Comparison of ENCODE assay signal across 8 cellular contexts in the genomic region with DNA sequence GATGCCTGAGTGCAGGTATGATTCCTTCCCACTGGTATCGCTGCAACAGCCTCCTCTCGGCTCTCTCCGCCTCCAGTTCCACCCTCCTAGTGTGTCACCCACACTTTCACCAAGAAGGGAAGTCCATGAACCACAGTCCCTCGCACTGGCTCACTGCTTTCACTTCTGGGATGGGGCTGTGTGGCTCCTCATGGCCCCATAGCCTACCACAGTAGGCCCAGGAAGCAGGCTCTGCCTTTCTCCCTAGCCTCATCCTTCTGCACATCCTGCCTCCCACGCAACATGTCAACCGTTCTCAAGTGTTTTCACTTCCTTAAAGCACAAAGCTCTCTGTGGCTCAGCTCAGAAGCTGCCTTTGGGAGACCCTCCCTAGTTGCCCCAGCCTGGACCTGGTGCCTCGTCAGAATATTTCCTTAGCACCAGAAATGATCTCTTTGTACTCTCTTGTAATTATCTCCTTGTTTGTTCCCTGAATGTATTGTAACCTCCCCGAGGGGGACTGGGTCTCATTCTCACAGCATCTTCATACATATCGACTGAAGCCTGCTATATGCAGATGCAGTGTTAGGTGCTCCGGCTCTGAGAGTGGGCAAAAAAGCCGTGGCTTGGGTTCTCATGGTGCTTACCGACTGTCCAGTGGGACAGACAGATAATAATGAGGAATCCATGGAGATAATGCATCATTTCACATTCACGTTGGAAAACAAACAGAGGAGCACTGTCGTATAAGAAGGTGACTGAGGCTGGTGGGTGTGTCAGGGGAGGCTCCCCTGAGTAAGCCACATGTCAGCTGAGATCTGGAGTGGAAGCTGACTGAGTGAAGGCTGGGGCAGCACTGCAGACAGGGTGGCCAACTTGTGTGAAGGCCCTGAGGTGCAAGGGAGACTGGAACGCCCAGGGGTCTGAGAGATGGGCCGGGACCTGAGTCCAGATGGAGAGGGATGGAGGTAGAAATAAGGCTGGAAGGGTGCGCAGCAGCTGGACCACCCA.
DNase-seq lines count a peak whose midpoint lies in the region; ATAC-seq and TF ChIP-seq lines count a peak whose summit lies in the region.

No MANE protein-coding gene starts in this region.

- H3K27me3 ChIP-seq in Peyer's patch (no peaks in the 10 kb centered on the region), mesenchymal stem cell (ENCODE audit: control insufficient read depth in 1 of 2, insufficient read depth in 1 of 2, low read length in 2 of 2) (peaks cover 37 to 40% of the 10 kb centered on the region in 2 experiments)
- no peaks in the 10 kb centered on the region for H3K27me3 ChIP-seq in naive thymus-derived CD4-positive, alpha-beta T cell (ENCODE audit: control insufficient read depth in 2 of 2, insufficient read depth in 2 of 2, low read length in 2 of 2)

- POLR2A ChIA-PET in naive thymus-derived CD4-positive, alpha-beta T cell (lab: Charles Lee), result no interaction called here

- TF ChIP-seq POLR2A in Peyer's patch (IDR thresholded peaks at IDR 0.05), result no peak

- H2AFZ ChIP-seq in mesenchymal stem cell (ENCODE audit: low read depth, low read length), result no peak overlapping the region

- H3K4me3 Mint-ChIP-seq in naive thymus-derived CD4-positive, alpha-beta T cell, result peak overlapping the region; percentile 0 to 69 (median 36)

- no peak overlapping the region for H2AK5ac ChIP-seq in mesenchymal stem cell (ENCODE audit: low read length, severe bottlenecking)

- H4K91ac ChIP-seq in mesenchymal stem cell (ENCODE audit: low read length), result no peak overlapping the region

- no peak overlapping the region for H3K4me3 ChIP-seq in Peyer's patch
- no peak overlapping the region for H3K4me3 ChIP-seq in naive thymus-derived CD4-positive, alpha-beta T cell (ENCODE audit: low read length)
- no peak overlapping the region for H3K4me3 ChIP-seq in mesenchymal stem cell (ENCODE audit: insufficient read depth in 1 of 2, low read depth in 1 of 2, low read length in 2 of 2)

- H3K36me3 ChIP-seq in Peyer's patch, result no peaks in the 10 kb centered on the region
- no peaks in the 10 kb centered on the region for H3K36me3 ChIP-seq in naive thymus-derived CD4-positive, alpha-beta T cell (ENCODE audit: control insufficient read depth in 2 of 3, insufficient read depth in 3 of 3, low read length in 3 of 3)
- H3K36me3 ChIP-seq in mesenchymal stem cell (ENCODE audit: control insufficient read depth in 1 of 2, insufficient read depth in 2 of 2, low read depth in 1 of 2, low read length in 2 of 2), result no peaks in the 10 kb centered on the region

- no peaks in the 10 kb centered on the region for H3K36me3 Mint-ChIP-seq in naive thymus-derived CD4-positive, alpha-beta T cell

- H3K4me1 ChIP-seq in Peyer's patch, result peaks cover 0 to 10% (median 5%) of the 10 kb centered on the region in 4 donors
- peaks cover 0 to 8% of the 10 kb centered on the region in 2 donors for H3K4me1 ChIP-seq in naive thymus-derived CD4-positive, alpha-beta T cell (ENCODE audit: control insufficient read depth in 2 of 2, insufficient read depth in 2 of 2, low read length in 2 of 2)
- peaks cover 4% of the 10 kb centered on the region for H3K4me1 ChIP-seq in mesenchymal stem cell (ENCODE audit: control insufficient read depth, insufficient read depth, low read depth, low read length)

- no peak overlapping the region for H3K9ac ChIP-seq in mesenchymal stem cell (ENCODE audit: low read length)

- H3K27ac ChIP-seq in Peyer's patch, result peak overlapping the region in 2 of 4 donors; percentile 56 to 77
- no peak overlapping the region for H3K27ac ChIP-seq in naive thymus-derived CD4-positive, alpha-beta T cell (ENCODE audit: low read depth, low read length)
- no peak overlapping the region for H3K27ac ChIP-seq in mesenchymal stem cell (ENCODE audit: low read length, poor library complexity, severe bottlenecking)

- H3K18ac ChIP-seq in mesenchymal stem cell (ENCODE audit: low read depth in 1 of 2, low read length in 2 of 2), result no peak overlapping the region

- DNase-seq in Peyer's patch (peak in 2 of 3 donors; percentile 72 to 76), NCI-H146 treated with DMSO at 0.1 percent for 48 hours (lab: John Stamatoyannopoulos, UW; ENCODE audit: unreplicated experiment) (no peak), OCI-M2 (lab: John Stamatoyannopoulos, UW; ENCODE audit: unreplicated experiment) (no peak), SK-N-DZ (ENCODE audit: low spot score) (no peak), mesenchymal stem cell (no peak)
- DNase-seq in naive thymus-derived CD4-positive, alpha-beta T cell, result peak in 4 of 9 donors; percentile 14 to 55 (median 22)

- H3K27ac Mint-ChIP-seq in naive thymus-derived CD4-positive, alpha-beta T cell, result peak overlapping the region; percentile 3 to 78 (median 35)

- H4K8ac ChIP-seq in mesenchymal stem cell (ENCODE audit: low read length), result no peak overlapping the region

- H3K4ac ChIP-seq in mesenchymal stem cell (ENCODE audit: low read depth in 1 of 2, low read length in 2 of 2), result no peak overlapping the region

- no peak overlapping the region for H3K14ac ChIP-seq in mesenchymal stem cell (ENCODE audit: low read length in 2 of 2)

- TF ChIP-seq CTCF in Peyer's patch (IDR thresholded peaks at IDR 0.05), result no peak

- no peak overlapping the region for H3K4me2 ChIP-seq in mesenchymal stem cell (ENCODE audit: low read length, poor library complexity, severe bottlenecking)

- peaks cover 0 to 10% (median 2%) of the 10 kb centered on the region in 5 donors for H3K27me3 Mint-ChIP-seq in naive thymus-derived CD4-positive, alpha-beta T cell

- no peak overlapping the region for H2BK15ac ChIP-seq in mesenchymal stem cell (ENCODE audit: low read depth, poor library complexity, severe bottlenecking)

- no peaks in the 10 kb centered on the region for H3K79me1 ChIP-seq in mesenchymal stem cell (replicated peaks; ENCODE audit: low read length, poor library complexity, severe bottlenecking)

- H3K4me1 Mint-ChIP-seq in naive thymus-derived CD4-positive, alpha-beta T cell, result peaks cover 23 to 34% (median 28%) of the 10 kb centered on the region in 7 donors

- no peaks in the 10 kb centered on the region for H3K9me3 Mint-ChIP-seq in naive thymus-derived CD4-positive, alpha-beta T cell

- H3K9me3 ChIP-seq in Peyer's patch (no peaks in the 10 kb centered on the region), mesenchymal stem cell (ENCODE audit: control insufficient read depth, low read length) (no peaks in the 10 kb centered on the region)
- H3K9me3 ChIP-seq in naive thymus-derived CD4-positive, alpha-beta T cell (ENCODE audit: control insufficient read depth in 2 of 3, low read length in 3 of 3), result no peaks in the 10 kb centered on the region

- no peak overlapping the region for H2BK120ac ChIP-seq in mesenchymal stem cell (ENCODE audit: low read depth, low read length)

- ATAC-seq in GM19025 (IDR thresholded peaks at IDR 0.05; ENCODE audit: low read depth, unreplicated experiment), result peak; percentile 50
- ATAC-seq in HG02840 (IDR thresholded peaks at IDR 0.05; ENCODE audit: low FRiP score, unreplicated experiment), result peak; percentile 61
- ATAC-seq in naive thymus-derived CD4-positive, alpha-beta T cell, result peak; percentile 35

- WGBS in mesenchymal stem cell, result 82% methylated on average over 17 of the region's 17 CpGs

- no peak overlapping the region for H3K23ac ChIP-seq in mesenchymal stem cell (ENCODE audit: low read length in 2 of 2)

- CTCF ChIA-PET in naive thymus-derived CD4-positive, alpha-beta T cell (lab: Charles Lee), result interaction anchor here (0.8 to 8.9 kb wide), 2 partner anchors 285 to 290 kb away, joined by 3 to 99 read pairs; no protein-coding TSS in a partner anchor

- intact Hi-C loops in naive thymus-derived CD4-positive, alpha-beta T cell (cut with micrococcal nuclease), result loop anchor here in 1 of 2 donors (5.0 kb wide), 1 partner anchor 273 kb away; no protein-coding TSS in a partner anchor

- no peak overlapping the region for H2BK5ac ChIP-seq in mesenchymal stem cell (ENCODE audit: low read depth, low read length, poor library complexity, severe bottlenecking)

- no peak overlapping the region for H2BK12ac ChIP-seq in mesenchymal stem cell (ENCODE audit: low read length in 2 of 2)

Comparison
In these comparisons a context has a peak if more than half of its experiments do, and no peak if none do; other contexts are left out.
1. DNase-seq: peak in Peyer's patch (2 of 3); none in NCI-H146 treated with DMSO at 0.1 percent for 48 hours (single experiment), OCI-M2 (single experiment), SK-N-DZ (single experiment) and mesenchymal stem cell (single experiment).
2. Peak in every context shown above with its lines, with median percentiles within 50 percentile points of each other: ATAC-seq.